9 cellular contexts compared by ENCODE assay signal in genomic region chr19:58009301-58009665, GRCh38. TPM values are rescaled to one million over a fixed set of nuclear protein-coding genes. Genes with fewer than 3 reads are reported as not detected.
DNase-seq lines count a peak whose midpoint lies in the region; ATAC-seq and TF ChIP-seq lines count a peak whose summit lies in the region.
"Had no signal": no experiment of that assay in that cellular context is flagged by ENCODE, and none has a peak within 500 bp of the region (broad histone marks: within the 10 kb centered on the region; RNA-seq: fewer than 3 reads in every experiment).

No MANE protein-coding gene starts in this region.

- peaks cover 18 to 22% (median 22%) of the 10 kb centered on the region in 3 donors for H3K36me3 ChIP-seq in skeletal muscle tissue (ENCODE audit: control insufficient read depth in 3 of 3, insufficient read depth in 3 of 3, low read length in 3 of 3)

- peaks cover 8 to 12% (median 11%) of the 10 kb centered on the region in 3 donors for H3K4me1 ChIP-seq in skeletal muscle tissue (ENCODE audit: control insufficient read depth in 3 of 3, insufficient read depth in 3 of 3, low read length in 3 of 3)
- H3K4me1 ChIP-seq: right lobe of liver had no signal

- peaks cover 4 to 25% (median 15%) of the 10 kb centered on the region in 3 donors for H3K9me3 ChIP-seq in skeletal muscle tissue (ENCODE audit: control insufficient read depth in 3 of 3, low read length in 3 of 3)

- intact Hi-C loops in activated CD8-positive, alpha-beta T cell treated with anti-CD3 and anti-CD28 coated beads for 36 hours (cut with micrococcal nuclease): loop anchor here (10.0 kb wide), 1 partner anchor 54 kb away; no protein-coding TSS in a partner anchor

- no peak overlapping the region for H3K27ac Mint-ChIP-seq in activated CD8-positive, alpha-beta T cell treated with anti-CD3 and anti-CD28 coated beads for 36 hours

- H3K9ac ChIP-seq in skeletal muscle tissue (ENCODE audit: low read depth in 1 of 3, low read length in 3 of 3): peak overlapping the region in 1 of 3 donors; percentile 50

- peaks cover 0 to 10% (median 9%) of the 10 kb centered on the region in 3 donors for H3K27me3 ChIP-seq in skeletal muscle tissue (ENCODE audit: control insufficient read depth in 3 of 3, insufficient read depth in 3 of 3, low read length in 3 of 3)
- H3K27me3 ChIP-seq: right lobe of liver had no signal

- no peaks in the 10 kb centered on the region for H3K27me3 Mint-ChIP-seq in activated CD8-positive, alpha-beta T cell treated with anti-CD3 and anti-CD28 coated beads for 36 hours

- H3K4me3 ChIP-seq in foreskin fibroblast (ENCODE audit: low read depth in 1 of 2, low read length in 2 of 2) (peak overlapping the region; percentile 51 to 55), skeletal muscle tissue (ENCODE audit: low read length in 3 of 3) (peak overlapping the region; percentile 68 to 71 (median 69))

- H3K4me1 Mint-ChIP-seq in activated CD8-positive, alpha-beta T cell treated with anti-CD3 and anti-CD28 coated beads for 36 hours (ENCODE audit: low read depth): peaks cover 13% of the 10 kb centered on the region

- H3K9me3 Mint-ChIP-seq in activated CD8-positive, alpha-beta T cell treated with anti-CD3 and anti-CD28 coated beads for 36 hours: peaks cover 62% of the 10 kb centered on the region

- ATAC-seq in GM21576 (IDR thresholded peaks at IDR 0.05; ENCODE audit: unreplicated experiment) (peak; percentile 8), HG03571 (IDR thresholded peaks at IDR 0.05; ENCODE audit: unreplicated experiment) (no peak)
- ATAC-seq in activated CD8-positive, alpha-beta T cell treated with anti-CD3 and anti-CD28 coated beads for 36 hours: no peak

- H3K27ac ChIP-seq in skeletal muscle tissue (ENCODE audit: low read depth, low read length): no peak overlapping the region
- H3K27ac ChIP-seq: right lobe of liver had no signal

- peaks cover 45% of the 10 kb centered on the region for H3K36me3 Mint-ChIP-seq in activated CD8-positive, alpha-beta T cell treated with anti-CD3 and anti-CD28 coated beads for 36 hours (ENCODE audit: low read depth)

- POLR2A ChIA-PET in activated CD8-positive, alpha-beta T cell treated with anti-CD3 and anti-CD28 coated beads for 36 hours (lab: Charles Lee): interaction anchor here (1.4 kb wide), 1 partner anchor 75 kb away, joined by 3 read pairs; no protein-coding TSS in a partner anchor

- no peak for TF ChIP-seq CTCF in activated CD8-positive, alpha-beta T cell treated with anti-CD3 and anti-CD28 coated beads for 36 hours (IDR thresholded peaks at IDR 0.05)
- TF ChIP-seq CTCF in foreskin fibroblast (IDR thresholded peaks at IDR 0.05; ENCODE audit: low read depth, low read length): no peak

- no peak for DNase-seq in activated CD8-positive, alpha-beta T cell treated with anti-CD3 and anti-CD28 coated beads for 36 hours
- DNase-seq in foreskin fibroblast (no peak), Kasumi-1 (lab: John Stamatoyannopoulos, UW) (no peak), NCI-H446 (lab: John Stamatoyannopoulos, UW) (no peak)
- DNase-seq: NCI-H187 treated with DMSO at 0.1 percent for 48 hours had no signal

- peak overlapping the region; percentile 74 for H3K4me3 Mint-ChIP-seq in activated CD8-positive, alpha-beta T cell treated with anti-CD3 and anti-CD28 coated beads for 36 hours

- CTCF ChIA-PET in activated CD8-positive, alpha-beta T cell treated with anti-CD3 and anti-CD28 coated beads for 36 hours (lab: Charles Lee): interaction anchor here (1.0 kb wide), 1 partner anchor 13 kb away, joined by 3 read pairs; no protein-coding TSS in a partner anchor

RNA-seq across cellular contexts. Expression of gene ZNF606, which starts 6.7 kb away (rescaled TPM):
- 10 to 100 TPM in 1 of 2 experiments, 1 to 10 TPM in 1; 7.5 to 10.0 TPM for total RNA-seq in activated CD8-positive, alpha-beta T cell treated with anti-CD3 and anti-CD28 coated beads for 36 hours
- 15.1 TPM for total RNA-seq in skeletal muscle tissue

RNA-seq across cellular contexts. Expression of gene ZSCAN1, which starts 24.5 kb away (rescaled TPM):
- not detected for total RNA-seq in activated CD8-positive, alpha-beta T cell treated with anti-CD3 and anti-CD28 coated beads for 36 hours
- total RNA-seq in skeletal muscle tissue: not detected
- total RNA-seq: right lobe of liver had no signal

RNA-seq across cellular contexts. Expression of gene C19orf18, which starts 34.9 kb away (rescaled TPM):
- under 1 TPM; 0.29 to 0.34 TPM for total RNA-seq in activated CD8-positive, alpha-beta T cell treated with anti-CD3 and anti-CD28 coated beads for 36 hours
- not detected for total RNA-seq in skeletal muscle tissue

RNA-seq across cellular contexts. Expression of gene ZNF135, which starts 49.8 kb away (rescaled TPM):
- 1 to 10 TPM; 1.2 to 1.4 TPM for total RNA-seq in activated CD8-positive, alpha-beta T cell treated with anti-CD3 and anti-CD28 coated beads for 36 hours
- total RNA-seq in skeletal muscle tissue: 10.4 TPM
